ENCODE assay signal across 10 cellular contexts in the genomic region with DNA sequence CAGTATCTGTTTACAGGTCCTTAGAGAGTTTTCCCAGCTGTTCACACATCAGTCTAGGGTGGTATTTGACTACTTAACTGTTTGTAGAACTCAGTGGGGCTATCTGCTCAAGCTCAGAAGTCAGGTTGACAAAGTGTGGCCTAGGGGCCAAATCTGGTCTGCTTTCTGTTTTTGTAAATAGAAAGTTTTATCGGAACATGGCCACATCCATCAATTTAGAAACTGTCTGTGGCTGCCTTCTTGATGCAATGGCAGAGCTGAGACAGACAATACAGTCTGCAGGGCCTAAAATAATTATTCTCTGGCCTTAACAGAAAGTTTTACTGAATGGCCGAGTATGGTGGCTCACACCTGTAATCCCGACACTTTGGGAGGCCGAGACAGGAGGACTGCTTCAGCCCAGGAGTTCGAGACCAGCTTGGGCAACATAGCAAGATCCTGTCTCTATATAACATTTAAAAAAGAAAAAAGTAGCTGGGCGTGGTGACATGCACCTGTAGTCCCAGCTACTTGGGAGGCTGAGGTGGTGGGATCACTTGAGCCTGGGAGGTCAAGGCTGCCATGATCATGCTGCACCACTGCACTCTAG. TPM values are rescaled to one million over a fixed set of nuclear protein-coding genes. Genes with fewer than 3 reads are reported as not detected.
A peak's percentile ranks its signal among the peaks of the same experiment; 100 is the strongest.
DNase-seq lines count a peak whose midpoint lies in the region; ATAC-seq and TF ChIP-seq lines count a peak whose summit lies in the region.
"Had no signal": no experiment of that assay in that cellular context is flagged by ENCODE, and none has a peak within 500 bp of the region (broad histone marks: within the 10 kb centered on the region; RNA-seq: fewer than 3 reads in every experiment).

No MANE protein-coding gene starts in this region.

- H3K23ac ChIP-seq in mesenchymal stem cell (ENCODE audit: low read length in 2 of 2), result no peak overlapping the region

- H3K27ac ChIP-seq in AG04450 (ENCODE audit: low read depth, low read length) (peak overlapping the region; percentile 3), DOHH2 (ENCODE audit: low read depth, low read length) (no peak overlapping the region), mesenchymal stem cell (ENCODE audit: low read length, poor library complexity, severe bottlenecking) (peak overlapping the region; percentile 94), Peyer's patch (peak overlapping the region in 1 of 4 donors; percentile 96)
- H3K27ac ChIP-seq: cardiac muscle cell had no signal

- H3K36me3 ChIP-seq in DOHH2 (ENCODE audit: control insufficient read depth, low read length) (peaks cover 65% of the 10 kb centered on the region), mesenchymal stem cell (ENCODE audit: control insufficient read depth in 1 of 2, insufficient read depth in 2 of 2, low read depth in 1 of 2, low read length in 2 of 2) (peaks cover 24 to 47% of the 10 kb centered on the region in 2 experiments), Peyer's patch (peaks cover 0 to 33% (median 0%) of the 10 kb centered on the region in 3 donors)
- H3K36me3 ChIP-seq: cardiac muscle cell had no signal

- no peaks in the 10 kb centered on the region for H3K27me3 Mint-ChIP-seq in activated CD4-positive, alpha-beta memory T cell treated with anti-CD3 and anti-CD28 coated beads for 36 hours

- H3K27me3 ChIP-seq in AG04450 (ENCODE audit: control insufficient read depth, insufficient read depth, low read length) (no peaks in the 10 kb centered on the region), DOHH2 (ENCODE audit: control insufficient read depth, low read length) (no peaks in the 10 kb centered on the region), mesenchymal stem cell (ENCODE audit: control insufficient read depth in 1 of 2, insufficient read depth in 1 of 2, low read length in 2 of 2) (no peaks in the 10 kb centered on the region), Peyer's patch (no peaks in the 10 kb centered on the region)
- H3K27me3 ChIP-seq: cardiac muscle cell had no signal

- H2BK5ac ChIP-seq in mesenchymal stem cell (ENCODE audit: low read depth, low read length, poor library complexity, severe bottlenecking), result peak overlapping the region; percentile 79

- ATAC-seq in HG02981 (IDR thresholded peaks at IDR 0.05; ENCODE audit: unreplicated experiment), result no peak

- DNase-seq in AG04450 (ENCODE audit: low read depth, low spot score) (no peak), mesenchymal stem cell (peak; percentile 19), Peyer's patch (no peak), cerebellum (ENCODE audit: low spot score) (no peak), GM13977 (ENCODE audit: low spot score) (no peak)
- peak; percentile 25 for DNase-seq in activated CD4-positive, alpha-beta memory T cell treated with anti-CD3 and anti-CD28 coated beads for 36 hours

- CTCF ChIA-PET in AG04450 (lab: Charles Lee), result interaction anchor here (0.5 to 2.5 kb wide), 6 partner anchors 14 to 120 kb away, joined by 3 to 8 read pairs (median 4); no protein-coding TSS in a partner anchor
- CTCF ChIA-PET in activated CD4-positive, alpha-beta memory T cell treated with anti-CD3 and anti-CD28 coated beads for 36 hours (lab: Charles Lee), result interaction anchor here (0.6 to 7.8 kb wide), 11 partner anchors 7 to 158 kb away, joined by 3 to 108 read pairs (median 5); partner anchors contain the start of gene KCNN4

- H4K8ac ChIP-seq in mesenchymal stem cell (ENCODE audit: low read length), result no peak overlapping the region

- H3K36me3 Mint-ChIP-seq in activated CD4-positive, alpha-beta memory T cell treated with anti-CD3 and anti-CD28 coated beads for 36 hours, result peaks cover 55% of the 10 kb centered on the region

- intact Hi-C loops in activated CD4-positive, alpha-beta memory T cell treated with anti-CD3 and anti-CD28 coated beads for 36 hours (cut with micrococcal nuclease), result loop anchor here (5.0 to 10.0 kb wide), 2 partner anchors 225 to 992 kb away; partner anchors contain the start of genes BCL3 and ETHE1

- H3K79me2 ChIP-seq in DOHH2 (ENCODE audit: control insufficient read depth, low read length), result peaks cover 53% of the 10 kb centered on the region

- no peak overlapping the region for H3K14ac ChIP-seq in mesenchymal stem cell (ENCODE audit: low read length in 2 of 2)

- POLR2A ChIA-PET in AG04450 (lab: Yijun Ruan, JAX), result interaction anchor here (2.3 kb wide), 1 partner anchor 13 kb away, joined by 6 read pairs; no protein-coding TSS in a partner anchor
- POLR2A ChIA-PET in activated CD4-positive, alpha-beta memory T cell treated with anti-CD3 and anti-CD28 coated beads for 36 hours (lab: Charles Lee), result interaction anchor here (0.6 to 7.0 kb wide), 4 partner anchors 13 to 32 kb away, joined by 4 to 182 read pairs (median 44); partner anchors contain the start of gene KCNN4

- H4K20me1 ChIP-seq in DOHH2 (ENCODE audit: control insufficient read depth, insufficient read depth, low read depth, low read length), result no peaks in the 10 kb centered on the region

- peak overlapping the region; percentile 99 for H3K27ac Mint-ChIP-seq in activated CD4-positive, alpha-beta memory T cell treated with anti-CD3 and anti-CD28 coated beads for 36 hours

- H2BK15ac ChIP-seq in mesenchymal stem cell (ENCODE audit: low read depth, poor library complexity, severe bottlenecking), result no peak overlapping the region

- H3K4me2 ChIP-seq in DOHH2 (ENCODE audit: low read length) (peak overlapping the region; percentile 95; the same call in 1 of the 2 replicates), mesenchymal stem cell (ENCODE audit: low read length, poor library complexity, severe bottlenecking) (no peak overlapping the region)

- H3K79me1 ChIP-seq in mesenchymal stem cell (replicated peaks; ENCODE audit: low read length, poor library complexity, severe bottlenecking), result peaks cover 22% of the 10 kb centered on the region

- no peak for TF ChIP-seq CTCF in AG04450 (IDR thresholded peaks at IDR 0.05; ENCODE audit: low read depth, low read length)
- TF ChIP-seq CTCF in DOHH2 (IDR thresholded peaks at IDR 0.05; ENCODE audit: low read depth, low read length, poor library complexity, severe bottlenecking), result no peak
- no peak for TF ChIP-seq CTCF in Peyer's patch (IDR thresholded peaks at IDR 0.05)
- no peak for TF ChIP-seq CTCF in GM13977 (IDR thresholded peaks at IDR 0.05; ENCODE audit: extremely low read depth, insufficient read depth, missing control alignments)

- H3K4me3 Mint-ChIP-seq in activated CD4-positive, alpha-beta memory T cell treated with anti-CD3 and anti-CD28 coated beads for 36 hours, result peak overlapping the region; percentile 95

- H2BK12ac ChIP-seq in mesenchymal stem cell (ENCODE audit: low read length in 2 of 2), result no peak overlapping the region

- TF ChIP-seq POLR2A in Peyer's patch (IDR thresholded peaks at IDR 0.05), result no peak

- no peaks in the 10 kb centered on the region for H3K9me3 ChIP-seq in AG04450 (ENCODE audit: control insufficient read depth, insufficient read depth, low read length)
- no peaks in the 10 kb centered on the region for H3K9me3 ChIP-seq in DOHH2 (ENCODE audit: control insufficient read depth, insufficient read depth, low read length)
- H3K9me3 ChIP-seq in mesenchymal stem cell (ENCODE audit: control insufficient read depth, low read length), result no peaks in the 10 kb centered on the region
- no peaks in the 10 kb centered on the region for H3K9me3 ChIP-seq in Peyer's patch

- peak overlapping the region; percentile 10 for H3K9ac ChIP-seq in mesenchymal stem cell (ENCODE audit: low read length)

- no peak overlapping the region for H2BK120ac ChIP-seq in mesenchymal stem cell (ENCODE audit: low read depth, low read length)

- H2AK5ac ChIP-seq in mesenchymal stem cell (ENCODE audit: low read length, severe bottlenecking), result peak overlapping the region; percentile 96

- H3K4ac ChIP-seq in mesenchymal stem cell (ENCODE audit: low read depth in 1 of 2, low read length in 2 of 2), result no peak overlapping the region

- H3K18ac ChIP-seq in mesenchymal stem cell (ENCODE audit: low read depth in 1 of 2, low read length in 2 of 2), result no peak overlapping the region

- 89% methylated on average over 5 of the region's 6 CpGs for WGBS in mesenchymal stem cell

- H3K4me1 ChIP-seq in DOHH2 (ENCODE audit: control insufficient read depth, low read length) (peaks cover 66% of the 10 kb centered on the region), mesenchymal stem cell (ENCODE audit: control insufficient read depth, insufficient read depth, low read depth, low read length) (peaks cover 33% of the 10 kb centered on the region), Peyer's patch (peaks cover 0 to 16% (median 8%) of the 10 kb centered on the region in 4 donors)

- in situ Hi-C loops in GM13977 (cut with MboI; ENCODE audit: low pct_unique_long_range_greater_than_20kb, low sequenced_read_pairs, unreplicated experiment), result no loop called here

- H3K4me3 ChIP-seq in AG04450 (ENCODE audit: low read depth, low read length) (no peak overlapping the region), DOHH2 (ENCODE audit: low read length) (no peak overlapping the region), mesenchymal stem cell (ENCODE audit: insufficient read depth in 1 of 2, low read depth in 1 of 2, low read length in 2 of 2) (peak overlapping the region in 1 of 2 experiments; percentile 93), Peyer's patch (no peak overlapping the region)
- H3K4me3 ChIP-seq: cardiac muscle cell had no signal

- no peak overlapping the region for H4K91ac ChIP-seq in mesenchymal stem cell (ENCODE audit: low read length)

- no peaks in the 10 kb centered on the region for H3K9me3 Mint-ChIP-seq in activated CD4-positive, alpha-beta memory T cell treated with anti-CD3 and anti-CD28 coated beads for 36 hours

- H3K4me1 Mint-ChIP-seq in activated CD4-positive, alpha-beta memory T cell treated with anti-CD3 and anti-CD28 coated beads for 36 hours (ENCODE audit: low read depth), result peaks cover 61% of the 10 kb centered on the region

- H3K9me2 ChIP-seq in DOHH2 (replicated peaks; ENCODE audit: control insufficient read depth, low read length), result no peaks in the 10 kb centered on the region

- peaks cover 22% of the 10 kb centered on the region for H3F3A ChIP-seq in DOHH2 (ENCODE audit: control insufficient read depth, insufficient read depth)

- no peak overlapping the region for H2AFZ ChIP-seq in mesenchymal stem cell (ENCODE audit: low read depth, low read length)

RNA-seq across cellular contexts. Expression of gene SMG9, which starts 2.4 kb away (rescaled TPM):
- 9.2 and 12.1 TPM in 2 replicates for polyA plus RNA-seq in AG04450 (2011; rRNA removed)
- 8.3 and 8.9 TPM in 2 replicates for polyA minus RNA-seq in AG04450 (2011; rRNA and poly(A)+ RNA removed)
- total RNA-seq in activated CD4-positive, alpha-beta memory T cell treated with anti-CD3 and anti-CD28 coated beads for 36 hours, result 10 to 100 TPM; 58.2 to 58.3 TPM
- 20.5 TPM for polyA plus RNA-seq in mesenchymal stem cell (2013, experiment 1 of 2)
- 19.8 TPM for polyA plus RNA-seq in mesenchymal stem cell (2013, experiment 2 of 2)
- total RNA-seq in Peyer's patch, result 10 to 100 TPM; 25.0 to 56.1 (median 40.8) TPM
- total RNA-seq in cerebellum, result 17.1 TPM

RNA-seq across cellular contexts. Expression of gene KCNN4, which starts 28.4 kb away (rescaled TPM):
- 0.12 and 0.32 TPM in 2 replicates for polyA plus RNA-seq in AG04450 (2011; rRNA removed)
- polyA minus RNA-seq in AG04450 (2011; rRNA and poly(A)+ RNA removed), result 0.23 and 0.35 TPM in 2 replicates
- total RNA-seq in activated CD4-positive, alpha-beta memory T cell treated with anti-CD3 and anti-CD28 coated beads for 36 hours, result 100 to 1,000 TPM; 120 to 130 TPM
- 0.04 TPM for polyA plus RNA-seq in mesenchymal stem cell (2013, experiment 1 of 2)
- 0.08 TPM for polyA plus RNA-seq in mesenchymal stem cell (2013, experiment 2 of 2)
- total RNA-seq in Peyer's patch (10 to 100 TPM in 3 of 4 donors, 1 to 10 TPM in 1; 5.1 to 54.5 (median 33.1) TPM), cerebellum (0.36 TPM)
- polyA plus RNA-seq: cardiac muscle cell had no signal

RNA-seq across cellular contexts. Expression of gene IRGC, which starts 36.5 kb away (rescaled TPM):
- polyA plus RNA-seq in AG04450 (2011; rRNA removed), result not detected in 2 replicates
- not detected in 2 replicates for polyA minus RNA-seq in AG04450 (2011; rRNA and poly(A)+ RNA removed)
- total RNA-seq in activated CD4-positive, alpha-beta memory T cell treated with anti-CD3 and anti-CD28 coated beads for 36 hours, result not detected
- not detected for polyA plus RNA-seq in mesenchymal stem cell (2013, experiment 1 of 2)
- polyA plus RNA-seq in mesenchymal stem cell (2013, experiment 2 of 2), result not detected
- total RNA-seq in Peyer's patch (not detected), cerebellum (not detected)
- total RNA-seq: cardiac muscle cell, H4 had no signal
- polyA plus RNA-seq: cardiac muscle cell had no signal

RNA-seq across cellular contexts. Expression of gene LYPD5, which starts 49.9 kb away (rescaled TPM):
- polyA plus RNA-seq in AG04450 (2011; rRNA removed), result 0.66 and 0.88 TPM in 2 replicates
- 0.43 and 0.97 TPM in 2 replicates for polyA minus RNA-seq in AG04450 (2011; rRNA and poly(A)+ RNA removed)
- 1 to 10 TPM in 1 of 2 experiments, under 1 TPM in 1; 0.62 to 1.2 TPM for total RNA-seq in activated CD4-positive, alpha-beta memory T cell treated with anti-CD3 and anti-CD28 coated beads for 36 hours
- polyA plus RNA-seq in mesenchymal stem cell (2013, experiment 1 of 2), result 0.12 TPM
- 0.07 TPM for polyA plus RNA-seq in mesenchymal stem cell (2013, experiment 2 of 2)
- total RNA-seq in Peyer's patch (1 to 10 TPM in 1 of 4 donors, under 1 TPM in 1, not detected in 2; 0.27 to 1.7 TPM), cerebellum (2.6 TPM)
- total RNA-seq: cardiac muscle cell had no signal

Comparison
In these comparisons a context has a peak if more than half of its experiments do, and no peak if none do; other contexts are left out.
1. DNase-seq: peak in activated CD4-positive, alpha-beta memory T cell treated with anti-CD3 and anti-CD28 coated beads for 36 hours (single experiment) and mesenchymal stem cell (single experiment); none in AG04450 (single experiment), Peyer's patch (0 of 3), cerebellum (single experiment) and GM13977 (single experiment).